ENCODE assay signal across 18 cellular contexts in genomic region chr16:79150128-79150527, GRCh38.
DNase-seq lines count a peak whose midpoint lies in the region; ATAC-seq and TF ChIP-seq lines count a peak whose summit lies in the region.
"Had no signal": no experiment of that assay in that cellular context is flagged by ENCODE, and none has a peak within 500 bp of the region (broad histone marks: within the 10 kb centered on the region; RNA-seq: fewer than 3 reads in every experiment).

No MANE protein-coding gene starts in this region.

- no peaks in the 10 kb centered on the region for H3K9me3 ChIP-seq in BLaER1 treated with 17β-estradiol and CSF1 and Interleukin-3, amounts not matched to agents 10 nM and 100 nM (replicated peaks in 1 of 11)
- H3K9me3 ChIP-seq: Caco-2 had no signal

- H3K27me3 ChIP-seq in BLaER1 treated with 17β-estradiol and CSF1 and Interleukin-3, amounts not matched to agents 10 nM and 100 nM, result no peaks in the 10 kb centered on the region
- peaks cover 0 to 4% (median 0%) of the 10 kb centered on the region in 45 donors for H3K27me3 ChIP-seq in dorsolateral prefrontal cortex

- no peaks in the 10 kb centered on the region for H4K20me1 ChIP-seq in BLaER1 treated with 17β-estradiol and CSF1 and Interleukin-3, amounts not matched to agents 10 nM and 100 nM

- no peaks in the 10 kb centered on the region for H3K36me3 ChIP-seq in BLaER1 treated with 17β-estradiol and CSF1 and Interleukin-3, amounts not matched to agents 10 nM and 100 nM

- ATAC-seq in omental fat pad (ENCODE audit: low FRiP score), result peak; percentile 28
- ATAC-seq in GM21360 (IDR thresholded peaks at IDR 0.05; ENCODE audit: unreplicated experiment), result no peak
- ATAC-seq: GM12878 had no signal

- intact Hi-C loops in dorsolateral prefrontal cortex (cut with DNase I), result no loop called here

- H3K9ac ChIP-seq in BLaER1 treated with 17β-estradiol and CSF1 and Interleukin-3, amounts not matched to agents 10 nM and 100 nM, result no peak overlapping the region

- DNase-seq in NCI-H226, result peak; percentile 41
- peak; percentile 7 for DNase-seq in kidney glomerular epithelial cell (lab: John Stamatoyannopoulos, UW)
- no peak for DNase-seq in omental fat pad (ENCODE audit: low spot score)
- no peak for DNase-seq in NCI-H187 treated with DMSO at 0.1 percent for 48 hours (lab: John Stamatoyannopoulos, UW)
- no peak for DNase-seq in dorsolateral prefrontal cortex
- DNase-seq in DMS153 treated with DMSO at 0.1 percent for 48 hours (lab: John Stamatoyannopoulos, UW; ENCODE audit: unreplicated experiment), result no peak
- DNase-seq: 8988T; C1 segment of cervical spinal cord; CD4-positive, CD25-positive, alpha-beta regulatory T cell; DMS53; DND-41; EL; H9; IMR-90 had no signal

- peak overlapping the region in 10 of 11 experiments; percentile 1 to 78 (median 43); a peak in 14 of 22 replicates for H3K4me2 ChIP-seq in BLaER1 treated with 17β-estradiol and CSF1 and Interleukin-3, amounts not matched to agents 10 nM and 100 nM

- peaks cover 0 to 53% (median 12%) of the 10 kb centered on the region in 10 experiments; a peak in 16 of 20 replicates for H3K4me1 ChIP-seq in BLaER1 treated with 17β-estradiol and CSF1 and Interleukin-3, amounts not matched to agents 10 nM and 100 nM

- H3K27ac ChIP-seq in BLaER1 treated with 17β-estradiol and CSF1 and Interleukin-3, amounts not matched to agents 10 nM and 100 nM, result no peak overlapping the region
- no peak overlapping the region for H3K27ac ChIP-seq in dorsolateral prefrontal cortex

- TF ChIP-seq CTCF in omental fat pad (IDR thresholded peaks at IDR 0.05) (no peak), dorsolateral prefrontal cortex (IDR thresholded peaks at IDR 0.05 in 54 of 56, conservative IDR thresholded peaks at IDR 0.05 in 2 of 56; ENCODE audit: low read depth in 1 of 56, partially characterized antibody in 56 of 56) (no peak)

- no peak overlapping the region for H3K4me3 ChIP-seq in BLaER1 treated with 17β-estradiol and CSF1 and Interleukin-3, amounts not matched to agents 10 nM and 100 nM
- H3K4me3 ChIP-seq in dorsolateral prefrontal cortex, result no peak overlapping the region
- H3K4me3 ChIP-seq: GM12878 had no signal

Comparison
In these comparisons a context has a peak if more than half of its experiments do, and no peak if none do; other contexts are left out.
1. DNase-seq: peak in NCI-H226 (single experiment) and kidney glomerular epithelial cell (single experiment); none in omental fat pad (single experiment), NCI-H187 treated with DMSO at 0.1 percent for 48 hours (single experiment), dorsolateral prefrontal cortex (0 of 10) and DMS153 treated with DMSO at 0.1 percent for 48 hours (single experiment).